In the genomic region with DNA sequence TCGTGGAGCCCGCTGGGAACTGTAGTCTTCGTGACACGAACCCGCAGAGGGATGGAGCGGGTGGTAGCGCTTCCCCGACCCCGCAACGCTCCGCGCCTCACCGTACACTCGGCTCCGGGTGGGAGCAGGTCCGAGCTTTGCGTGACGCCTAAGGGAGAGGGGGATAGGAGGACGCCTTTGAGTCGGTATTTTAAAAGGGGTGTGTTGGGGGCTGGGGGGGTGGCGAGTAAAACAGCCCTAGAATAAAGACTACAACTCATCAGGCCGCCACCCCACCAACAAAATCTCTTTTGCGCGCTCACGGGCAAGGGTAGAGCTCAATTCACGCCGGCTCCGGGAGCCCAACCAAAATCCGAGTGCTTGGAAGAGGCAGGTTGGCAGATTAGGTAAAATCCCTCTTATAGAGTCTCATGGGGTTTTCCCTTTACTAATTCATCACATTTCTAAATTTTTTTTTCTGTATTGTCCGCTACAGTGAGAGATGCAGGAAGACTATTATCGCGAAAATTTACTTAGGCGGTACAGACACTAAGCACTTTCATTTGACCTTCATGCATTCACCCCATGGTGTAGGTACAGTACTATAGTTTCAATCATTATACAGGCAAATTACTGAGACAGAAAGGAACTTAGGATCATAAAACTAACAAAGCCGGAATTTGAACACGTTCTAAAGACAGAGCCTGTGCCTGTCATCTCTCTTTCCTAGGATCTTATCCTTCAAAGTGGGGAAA, we compare ENCODE assay signal across 8 cellular contexts. TPM values are rescaled to one million over a fixed set of nuclear protein-coding genes. Genes with fewer than 3 reads are reported as not detected.
DNase-seq lines count a peak whose midpoint lies in the region; ATAC-seq, FAIRE-seq and TF ChIP-seq lines count a peak whose summit lies in the region.

No MANE protein-coding gene starts in this region.

- POLR2A ChIA-PET in A549 (lab: Yijun Ruan, JAX), result interaction anchor here (1.4 to 3.3 kb wide), 3 partner anchors 49 to 832 kb away, joined by 3 to 25 read pairs (median 18); a partner anchor contains a TSS
- POLR2A ChIA-PET in PC-9 (lab: Charles Lee; ENCODE audit: unreplicated experiment), result interaction anchor here (0.6 to 0.7 kb wide), 3 partner anchors 45 to 1258 kb away, joined by 3 to 7 read pairs (median 4); a partner anchor contains a TSS

- no peak for TF ChIP-seq RAD21 in A549 (conservative IDR thresholded peaks at IDR 0.05 in 1 of 2, IDR thresholded peaks at IDR 0.05 in 1 of 2)

- BruUV-seq in PC-9 (replicated peaks; lab: Mats Ljungman, UMichigan), result TSS peak; percentile 86

- ATAC-seq in A549, result peak; percentile 1 to 31; a peak in 4 of 6 replicates
- ATAC-seq in GM18873 (IDR thresholded peaks at IDR 0.05; ENCODE audit: low FRiP score, unreplicated experiment), result peak; percentile 3
- peak; percentile 2 for ATAC-seq in HG03108 (IDR thresholded peaks at IDR 0.05; ENCODE audit: unreplicated experiment)

- no peaks in the 10 kb centered on the region for H3K9me3 Mint-ChIP-seq in astrocyte (ENCODE audit: unreplicated experiment)

- peak overlapping the region; percentile 84 for H3K4me2 ChIP-seq in A549
- peak overlapping the region; percentile 81 for H3K4me2 ChIP-seq in PC-9
- peak overlapping the region; percentile 93 for H3K4me2 ChIP-seq in astrocyte (ENCODE audit: low read length)

- peak overlapping the region; percentile 98 for H3K27ac Mint-ChIP-seq in astrocyte (ENCODE audit: unreplicated experiment)

- H3K4me3 Mint-ChIP-seq in astrocyte (ENCODE audit: unreplicated experiment), result peak overlapping the region; percentile 91

- H3K4me3 ChIP-seq in A549, result peak overlapping the region; percentile 77
- H3K4me3 ChIP-seq in PC-9, result peak overlapping the region; percentile 84
- H3K4me3 ChIP-seq in astrocyte (ENCODE audit: insufficient read depth, low read depth, low read length), result peak overlapping the region; percentile 77
- peak overlapping the region; percentile 75 for H3K4me3 ChIP-seq in kidney epithelial cell (ENCODE audit: low read depth, low read length)

- no peak for TF ChIP-seq POLR2A in A549 (IDR thresholded peaks at IDR 0.05; ENCODE audit: low read length)

- peak overlapping the region; percentile 91 for H3K9ac ChIP-seq in astrocyte (ENCODE audit: low read length)

- H3K27me3 ChIP-seq in PC-9 (ENCODE audit: insufficient read depth, low read depth), result no peaks in the 10 kb centered on the region
- no peaks in the 10 kb centered on the region for H3K27me3 ChIP-seq in astrocyte (ENCODE audit: insufficient read depth, low read length)
- no peaks in the 10 kb centered on the region for H3K27me3 ChIP-seq in kidney epithelial cell (ENCODE audit: control insufficient read depth, insufficient read depth, low read length)

- H3K9me3 ChIP-seq in A549 (no peaks in the 10 kb centered on the region), PC-9 (ENCODE audit: insufficient read depth, low read depth) (no peaks in the 10 kb centered on the region), astrocyte (ENCODE audit: insufficient read depth, low read depth, low read length) (no peaks in the 10 kb centered on the region)

- H3K4me1 ChIP-seq in A549 (peaks cover 16% of the 10 kb centered on the region), PC-9 (replicated peaks; ENCODE audit: insufficient read depth) (peaks cover 34% of the 10 kb centered on the region), astrocyte (ENCODE audit: insufficient read depth, low read length) (peaks cover 9% of the 10 kb centered on the region)

- no peaks in the 10 kb centered on the region for H3K27me3 Mint-ChIP-seq in astrocyte (ENCODE audit: low read depth, unreplicated experiment)

- CTCF ChIA-PET in A549 (lab: Yijun Ruan, JAX) (interaction anchor here (0.8 to 1.0 kb wide), 2 partner anchors 13 to 34 kb away, joined by 3 to 4 read pairs; no protein-coding TSS in a partner anchor), PC-9 (lab: Charles Lee) (interaction anchor here (0.6 kb wide), 1 partner anchor 36 kb away, joined by 3 read pairs; no protein-coding TSS in a partner anchor)

- TF ChIP-seq CTCF in A549 (IDR thresholded peaks at IDR 0.05) (no peak), PC-9 (conservative IDR thresholded peaks at IDR 0.05) (no peak), astrocyte (IDR thresholded peaks at IDR 0.05; ENCODE audit: insufficient read depth, low read depth, low read length) (no peak), kidney epithelial cell (IDR thresholded peaks at IDR 0.05; ENCODE audit: insufficient read depth, low read length, poor library complexity, severe bottlenecking) (no peak)

- no peak for DNase-seq in A549 (ENCODE audit: low read depth in 1 of 2, low spot score in 1 of 2)
- no peak for DNase-seq in PC-9
- no peak for DNase-seq in astrocyte (ENCODE audit: low read depth)
- DNase-seq in kidney epithelial cell (ENCODE audit: low read depth), result no peak
- DNase-seq in stimulated activated CD4-positive, alpha-beta T cell treated with anti-CD3 and anti-CD28 coated beads, TNF-alpha, amount 100 ng/mL, for 24 hours (ENCODE audit: low read depth in 3 of 3), result peak; percentile 14 to 49 (median 20)
- no peak for DNase-seq in NCI-H2081 treated with DMSO at 0.1 percent for 48 hours (lab: John Stamatoyannopoulos, UW)

- H3K79me2 ChIP-seq in PC-9 (ENCODE audit: low read depth) (peaks cover 38% of the 10 kb centered on the region), astrocyte (ENCODE audit: insufficient read depth, low read length) (peaks cover 38% of the 10 kb centered on the region)

- peak overlapping the region; percentile 84 for H2AFZ ChIP-seq in PC-9
- peak overlapping the region; percentile 93 for H2AFZ ChIP-seq in astrocyte (ENCODE audit: low read depth, low read length)

- WGBS in A549 (ENCODE audit: missing lambda C conversion rate), result 2% methylated on average over 14 of the region's 35 CpGs

- intact Hi-C loops in PC-9 (cut with micrococcal nuclease; ENCODE audit: unreplicated experiment), result loop anchor here (2.0 to 5.0 kb wide), 2 partner anchors 84 to 137 kb away; no protein-coding TSS in a partner anchor

- no peaks in the 10 kb centered on the region; the same call in 1 of the 2 replicates for H4K20me1 ChIP-seq in PC-9 (ENCODE audit: insufficient read depth)
- peaks cover 28% of the 10 kb centered on the region for H4K20me1 ChIP-seq in astrocyte (ENCODE audit: insufficient read depth, low read length)

- H3K9me2 ChIP-seq in PC-9 (ENCODE audit: insufficient read depth), result no peaks in the 10 kb centered on the region

- peaks cover 12% of the 10 kb centered on the region for H3K4me1 Mint-ChIP-seq in astrocyte (ENCODE audit: low read depth, unreplicated experiment)

- peaks cover 4% of the 10 kb centered on the region for H3K36me3 Mint-ChIP-seq in astrocyte (ENCODE audit: low read depth, unreplicated experiment)

- FAIRE-seq in A549 (lab: Jason Lieb, UNC), result no peak
- no peak for FAIRE-seq in astrocyte (lab: Jason Lieb, UNC)

- peaks cover 22% of the 10 kb centered on the region; the same call in 1 of the 2 replicates for H3F3A ChIP-seq in PC-9 (ENCODE audit: insufficient read depth, low read depth)

- H3K36me3 ChIP-seq in PC-9 (ENCODE audit: low read depth), result no peaks in the 10 kb centered on the region
- no peaks in the 10 kb centered on the region for H3K36me3 ChIP-seq in astrocyte (ENCODE audit: insufficient read depth, low read length)
- H3K36me3 ChIP-seq in kidney epithelial cell (ENCODE audit: control insufficient read depth, insufficient read depth, low read length), result no peaks in the 10 kb centered on the region

- peak overlapping the region; percentile 95 for H3K27ac ChIP-seq in A549
- H3K27ac ChIP-seq in PC-9, result peak overlapping the region; percentile 76
- H3K27ac ChIP-seq in astrocyte (ENCODE audit: low read depth, low read length), result peak overlapping the region; percentile 91

- no peak for TF ChIP-seq EP300 in A549 (IDR thresholded peaks at IDR 0.05)

TF ChIP-seq in A549, 52 proteins besides CTCF, POLR2A, EP300 and RAD21:
- TF ChIP-seq, protein P1, sequence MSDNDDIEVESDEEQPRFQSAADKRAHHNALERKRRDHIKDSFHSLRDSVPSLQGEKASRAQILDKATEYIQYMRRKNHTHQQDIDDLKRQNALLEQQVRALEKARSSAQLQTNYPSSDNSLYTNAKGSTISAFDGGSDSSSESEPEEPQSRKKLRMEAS (IDR thresholded peaks at IDR 0.05), result no peak
- peak; percentile 9; the same call in 1 of the 2 replicates for TF ChIP-seq PHF8 (IDR thresholded peaks at IDR 0.05; ENCODE audit: borderline replicate concordance, low read depth)
- TF ChIP-seq, protein P2, sequence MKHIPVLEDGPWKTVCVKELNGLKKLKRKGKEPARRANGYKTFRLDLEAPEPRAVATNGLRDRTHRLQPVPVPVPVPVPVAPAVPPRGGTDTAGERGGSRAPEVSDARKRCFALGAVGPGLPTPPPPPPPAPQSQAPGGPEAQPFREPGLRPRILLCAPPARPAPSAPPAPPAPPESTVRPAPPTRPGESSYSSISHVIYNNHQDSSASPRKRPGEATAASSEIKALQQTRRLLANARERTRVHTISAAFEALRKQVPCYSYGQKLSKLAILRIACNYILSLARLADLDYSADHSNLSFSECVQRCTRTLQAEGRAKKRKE (CRISPR knock-in tag; IDR thresholded peaks at IDR 0.05; ENCODE audit: low read depth), result no peak
- TF ChIP-seq MAZ (IDR thresholded peaks at IDR 0.05; ENCODE audit: borderline replicate concordance, low read depth, low read length), result no peak
- TF ChIP-seq CHD2 (IDR thresholded peaks at IDR 0.05; ENCODE audit: low read length, partially characterized antibody), result no peak

RNA-seq across cellular contexts. Expression of a gene that starts 0.7 kb away (rescaled TPM):
- polyA plus RNA-seq in A549 (2011; rRNA removed), result 79.8 and 113 TPM in 2 replicates
- 22.9 and 24.6 TPM in 2 replicates for polyA plus RNA-seq in A549 (2012; cell fraction: cytosol; rRNA removed)
- 29.7 and 34.0 TPM in 2 replicates for polyA plus RNA-seq in A549 (2012; cell fraction: nucleus; rRNA removed)
- polyA plus RNA-seq in A549 (2017; fragmentation: RNase III; extraction: RNeasy Plus Mini Kit Qiagen cat#74134 plus additional on column Dnase treatment), result 46.6 to 52.6 TPM (median 47.1 TPM) in 3 replicates
- polyA minus RNA-seq in A549 (2011; rRNA and poly(A)+ RNA removed), result 25.0 and 31.1 TPM in 2 replicates
- 92.0 and 99.1 TPM in 2 replicates for total RNA-seq in PC-9 (2021)
- total RNA-seq in astrocyte, result 89.5 and 90.5 TPM in 2 replicates
- total RNA-seq in kidney epithelial cell, result 64.4 and 110 TPM in 2 replicates

RNA-seq across cellular contexts. Expression of a gene that starts 48.3 kb away (rescaled TPM):
- polyA plus RNA-seq in A549 (2011; rRNA removed) (47.5 and 60.6 TPM in 2 replicates), A549 (2017; fragmentation: RNase III; extraction: RNeasy Plus Mini Kit Qiagen cat#74134 plus additional on column Dnase treatment) (100 to 108 TPM (median 102 TPM) in 3 replicates)
- polyA plus RNA-seq in A549 (2012; cell fraction: cytosol; rRNA removed), result 14.7 and 15.2 TPM in 2 replicates
- 8.4 and 18.8 TPM in 2 replicates for polyA plus RNA-seq in A549 (2012; cell fraction: nucleus; rRNA removed)
- 14.1 and 18.4 TPM in 2 replicates for polyA minus RNA-seq in A549 (2011; rRNA and poly(A)+ RNA removed)
- total RNA-seq in PC-9 (2021) (73.7 and 103 TPM in 2 replicates), astrocyte (122 and 136 TPM in 2 replicates), kidney epithelial cell (76.1 and 88.8 TPM in 2 replicates)

Comparison
In these comparisons a context has a peak if more than half of its experiments do, and no peak if none do; other contexts are left out.
1. DNase-seq: peak in stimulated activated CD4-positive, alpha-beta T cell treated with anti-CD3 and anti-CD28 coated beads, TNF-alpha, amount 100 ng/mL, for 24 hours (3 of 3); none in A549 (0 of 2), PC-9 (0 of 2), astrocyte (single experiment), kidney epithelial cell (single experiment) and NCI-H2081 treated with DMSO at 0.1 percent for 48 hours (single experiment).
2. Peak in every context shown above with its lines, with median percentiles within 50 percentile points of each other: ATAC-seq, H3K27ac ChIP-seq, H3K4me2 ChIP-seq and H3K4me3 ChIP-seq.